Comparison of ENCODE assay signal across 20 cellular contexts in the genomic region with DNA sequence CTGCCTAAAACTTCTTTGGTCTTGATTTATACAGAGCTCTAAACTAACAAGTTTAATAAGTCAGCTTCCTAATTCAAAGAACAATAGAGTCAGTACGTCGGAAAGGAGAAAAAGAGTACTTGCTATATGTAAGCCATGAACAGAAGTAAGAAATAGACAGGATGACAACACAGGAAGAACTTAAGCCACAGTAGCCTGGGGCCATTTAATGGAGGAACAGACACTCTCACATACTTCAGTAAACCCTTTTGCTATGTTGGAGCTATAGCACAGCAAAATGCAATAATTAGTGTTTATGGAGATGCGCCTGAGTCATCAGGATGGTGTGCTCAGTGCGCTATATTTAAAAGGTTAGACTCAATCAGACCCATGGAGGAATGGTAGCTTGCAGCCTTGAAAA.
DNase-seq lines count a peak whose midpoint lies in the region; ATAC-seq and TF ChIP-seq lines count a peak whose summit lies in the region.
"Had no signal": no experiment of that assay in that cellular context is flagged by ENCODE, and none has a peak within 500 bp of the region (broad histone marks: within the 10 kb centered on the region; RNA-seq: fewer than 3 reads in every experiment).

No MANE protein-coding gene starts in this region.

- no peaks in the 10 kb centered on the region for H3K36me3 Mint-ChIP-seq in nephron progenitor cell (ENCODE audit: low read depth)
- H3K36me3 Mint-ChIP-seq in activated CD8-positive, alpha-beta T cell treated with anti-CD3 and anti-CD28 coated beads, Interleukin-2, amount 10 ng/mL, durations not matched to agents 7 days and 5 days (ENCODE audit: low read depth): no peaks in the 10 kb centered on the region
- H3K36me3 Mint-ChIP-seq: activated CD8-positive, alpha-beta memory T cell treated with anti-CD3 and anti-CD28 coated beads, Interleukin-2, amount 10 ng/mL, durations not matched to agents 7 days and 5 days; activated naive CD8-positive, alpha-beta T cell treated with anti-CD3 and anti-CD28 coated beads for 36 hours; CD4-positive, CD25-positive, alpha-beta regulatory T cell had no signal

- H3K27me3 Mint-ChIP-seq in nephron progenitor cell (ENCODE audit: low read depth, poor library complexity): no peaks in the 10 kb centered on the region
- peaks cover 6% of the 10 kb centered on the region for H3K27me3 Mint-ChIP-seq in activated CD8-positive, alpha-beta T cell treated with anti-CD3 and anti-CD28 coated beads, Interleukin-2, amount 10 ng/mL, durations not matched to agents 7 days and 5 days (ENCODE audit: low read depth)

- in situ Hi-C loops in Panc1 (cut with HindIII; ENCODE audit: low pct_unique_long_range_greater_than_20kb, low sequenced_read_pairs): no loop called here

- H3K27ac ChIP-seq in Panc1 (ENCODE audit: low read length): peak overlapping the region; percentile 59
- H3K27ac ChIP-seq: body of pancreas, Peyer's patch had no signal

- BruUV-seq in Panc1 (replicated peaks; lab: Mats Ljungman, UMichigan): no TSS peak

- peaks cover 1% of the 10 kb centered on the region for H3K4me1 Mint-ChIP-seq in nephron progenitor cell
- H3K4me1 Mint-ChIP-seq in activated CD8-positive, alpha-beta T cell treated with anti-CD3 and anti-CD28 coated beads, Interleukin-2, amount 10 ng/mL, durations not matched to agents 7 days and 5 days (ENCODE audit: low read depth): no peaks in the 10 kb centered on the region
- H3K4me1 Mint-ChIP-seq: activated CD4-positive, alpha-beta T cell treated with anti-CD3 and anti-CD28 coated beads for 36 hours; activated CD8-positive, alpha-beta memory T cell treated with anti-CD3 and anti-CD28 coated beads, Interleukin-2, amount 10 ng/mL, durations not matched to agents 7 days and 5 days; activated naive CD8-positive, alpha-beta T cell treated with anti-CD3 and anti-CD28 coated beads for 36 hours; CD4-positive, CD25-positive, alpha-beta regulatory T cell had no signal

- H3K4me1 ChIP-seq in Panc1 (ENCODE audit: control insufficient read depth, insufficient read depth, low read length): peaks cover 52% of the 10 kb centered on the region
- H3K4me1 ChIP-seq: Peyer's patch had no signal

- H3K27me3 ChIP-seq in Panc1 (ENCODE audit: control insufficient read depth, insufficient read depth, low read length): no peaks in the 10 kb centered on the region
- H3K27me3 ChIP-seq: body of pancreas, Peyer's patch had no signal

- intact Hi-C loops in Panc1 (cut with micrococcal nuclease; ENCODE audit: unreplicated experiment): no loop called here

- no peak overlapping the region for H3K4me3 Mint-ChIP-seq in nephron progenitor cell
- no peak overlapping the region for H3K4me3 Mint-ChIP-seq in activated CD8-positive, alpha-beta T cell treated with anti-CD3 and anti-CD28 coated beads, Interleukin-2, amount 10 ng/mL, durations not matched to agents 7 days and 5 days
- H3K4me3 Mint-ChIP-seq: activated CD4-positive, alpha-beta T cell treated with anti-CD3 and anti-CD28 coated beads for 36 hours; activated CD8-positive, alpha-beta memory T cell treated with anti-CD3 and anti-CD28 coated beads, Interleukin-2, amount 10 ng/mL, durations not matched to agents 7 days and 5 days; activated naive CD8-positive, alpha-beta T cell treated with anti-CD3 and anti-CD28 coated beads for 36 hours; CD4-positive, CD25-positive, alpha-beta regulatory T cell; endodermal cell had no signal

- no peak overlapping the region for H3K27ac Mint-ChIP-seq in nephron progenitor cell
- no peak overlapping the region for H3K27ac Mint-ChIP-seq in activated CD8-positive, alpha-beta T cell treated with anti-CD3 and anti-CD28 coated beads, Interleukin-2, amount 10 ng/mL, durations not matched to agents 7 days and 5 days
- H3K27ac Mint-ChIP-seq: activated CD4-positive, alpha-beta T cell treated with anti-CD3 and anti-CD28 coated beads for 36 hours; activated CD8-positive, alpha-beta memory T cell treated with anti-CD3 and anti-CD28 coated beads, Interleukin-2, amount 10 ng/mL, durations not matched to agents 7 days and 5 days; activated naive CD8-positive, alpha-beta T cell treated with anti-CD3 and anti-CD28 coated beads for 36 hours; CD4-positive, CD25-positive, alpha-beta regulatory T cell; endodermal cell had no signal

- H3K9me3 ChIP-seq in Panc1 (ENCODE audit: control insufficient read depth, insufficient read depth, low read depth, low read length): no peaks in the 10 kb centered on the region; the same call in 1 of the 2 replicates
- H3K9me3 ChIP-seq: body of pancreas, Peyer's patch had no signal

- TF ChIP-seq CTCF in Panc1 (IDR thresholded peaks at IDR 0.05): no peak
- no peak for TF ChIP-seq CTCF in nephron progenitor cell (IDR thresholded peaks at IDR 0.05)

- CTCF ChIA-PET in Panc1 (lab: Charles Lee): no interaction called here
- CTCF ChIA-PET in activated CD8-positive, alpha-beta T cell treated with anti-CD3 and anti-CD28 coated beads, Interleukin-2, amount 10 ng/mL, durations not matched to agents 7 days and 5 days (lab: Charles Lee): no interaction called here

- no peaks in the 10 kb centered on the region for H3K36me3 ChIP-seq in Panc1 (ENCODE audit: control insufficient read depth, insufficient read depth, low read length)
- H3K36me3 ChIP-seq: Peyer's patch had no signal

- peak; percentile 50; the same call in 1 of the 2 replicates for ATAC-seq in Panc1
- ATAC-seq in esophagus mucosa: peak; percentile 50
- no peak for ATAC-seq in activated CD8-positive, alpha-beta T cell treated with anti-CD3 and anti-CD28 coated beads, Interleukin-2, amount 10 ng/mL, durations not matched to agents 7 days and 5 days
- ATAC-seq: activated CD4-positive, alpha-beta T cell treated with anti-CD3 and anti-CD28 coated beads for 36 hours; activated CD8-positive, alpha-beta memory T cell treated with anti-CD3 and anti-CD28 coated beads, Interleukin-2, amount 10 ng/mL, durations not matched to agents 7 days and 5 days; body of pancreas had no signal

- H3K4me3 ChIP-seq in Panc1 (ENCODE audit: low read depth in 2 of 2, low read length in 2 of 2): no peak overlapping the region
- H3K4me3 ChIP-seq: body of pancreas, Peyer's patch had no signal

- peaks cover 12% of the 10 kb centered on the region for H3K9me3 Mint-ChIP-seq in nephron progenitor cell
- no peaks in the 10 kb centered on the region for H3K9me3 Mint-ChIP-seq in activated CD8-positive, alpha-beta T cell treated with anti-CD3 and anti-CD28 coated beads, Interleukin-2, amount 10 ng/mL, durations not matched to agents 7 days and 5 days (ENCODE audit: insufficient read depth)
- H3K9me3 Mint-ChIP-seq: endodermal cell had no signal

- DNase-seq in A172 (ENCODE audit: low spot score): peak; percentile 32
- DNase-seq in H4 (ENCODE audit: low spot score): peak; percentile 19
- DNase-seq in Panc1 (ENCODE audit: low read depth, low spot score): no peak
- DNase-seq in nephron progenitor cell: no peak
- DNase-seq in pons (ENCODE audit: low spot score): no peak
- DNase-seq in glomerular visceral epithelial cell (ENCODE audit: extremely low spot score): no peak
- no peak for DNase-seq in activated CD8-positive, alpha-beta T cell treated with anti-CD3 and anti-CD28 coated beads, Interleukin-2, amount 10 ng/mL, durations not matched to agents 7 days and 5 days
- DNase-seq: activated CD4-positive, alpha-beta T cell treated with anti-CD3 and anti-CD28 coated beads for 36 hours; activated CD8-positive, alpha-beta memory T cell treated with anti-CD3 and anti-CD28 coated beads, Interleukin-2, amount 10 ng/mL, durations not matched to agents 7 days and 5 days; activated naive CD8-positive, alpha-beta T cell treated with anti-CD3 and anti-CD28 coated beads for 36 hours; body of pancreas; CD4-positive, CD25-positive, alpha-beta regulatory T cell; endodermal cell; KG1; midbrain; NCI-H1105; NCI-H2081 treated with DMSO at 0.1 percent for 48 hours; NCI-H526 treated with DMSO at 0.1 percent for 48 hours; Peyer's patch had no signal

- POLR2A ChIA-PET in Panc1 (lab: Charles Lee): interaction anchor here (0.7 kb wide), 1 partner anchor 51 kb away, joined by 9 read pairs; no protein-coding TSS in a partner anchor
- POLR2A ChIA-PET in activated CD8-positive, alpha-beta T cell treated with anti-CD3 and anti-CD28 coated beads, Interleukin-2, amount 10 ng/mL, durations not matched to agents 7 days and 5 days (lab: Charles Lee): no interaction called here

Comparison
In these comparisons a context has a peak if more than half of its experiments do, and no peak if none do; other contexts are left out.
1. DNase-seq: peak in A172 (single experiment) and H4 (single experiment); none in Panc1 (single experiment), nephron progenitor cell (single experiment), pons (single experiment), glomerular visceral epithelial cell (single experiment) and activated CD8-positive, alpha-beta T cell treated with anti-CD3 and anti-CD28 coated beads, Interleukin-2, amount 10 ng/mL, durations not matched to agents 7 days and 5 days (single experiment).